8 cellular contexts compared by ENCODE assay signal in the genomic region with DNA sequence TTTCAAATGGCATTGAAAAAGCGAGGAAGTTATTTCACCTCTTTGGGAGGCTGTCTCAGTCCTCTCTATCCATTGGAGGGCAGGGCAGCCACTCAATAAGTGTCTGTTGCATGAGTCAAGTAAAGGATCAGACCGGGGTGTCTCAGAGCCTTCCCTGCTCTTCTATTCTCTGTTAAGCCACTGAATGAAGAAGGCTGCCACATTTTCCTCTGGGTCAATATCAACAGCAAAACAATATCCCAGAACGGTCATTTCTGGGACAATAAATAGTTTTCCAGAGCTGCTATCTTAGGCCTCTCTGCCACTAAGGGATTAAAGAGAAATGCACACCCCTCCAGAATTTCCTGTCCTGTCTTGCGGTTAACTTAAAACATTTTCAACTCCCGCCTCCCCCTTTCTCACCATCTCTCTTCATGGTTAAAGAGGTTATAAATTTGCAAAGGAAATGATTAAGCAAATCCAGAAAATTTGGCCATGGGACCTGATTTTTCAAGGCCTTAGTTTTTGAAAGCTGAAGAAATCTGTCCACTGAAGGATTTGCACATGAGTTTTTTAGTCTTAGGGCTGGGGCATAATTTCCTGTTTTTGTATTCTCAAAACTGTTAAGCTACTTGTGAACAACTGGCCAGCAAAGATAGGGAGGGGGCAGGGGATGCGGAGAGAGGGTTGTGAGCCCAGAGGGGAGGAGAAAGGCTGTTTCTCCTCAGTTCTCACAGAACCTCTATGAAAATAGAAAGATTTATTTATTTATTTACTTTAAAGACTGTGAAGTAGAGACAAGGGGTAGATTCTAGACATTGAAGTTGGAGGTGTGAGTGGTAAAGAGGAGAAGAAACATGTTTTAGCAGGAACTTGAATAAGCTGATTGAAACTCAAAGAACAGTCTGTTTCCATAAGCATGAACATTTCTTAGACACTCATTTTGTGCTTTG.
A peak's percentile ranks its signal among the peaks of the same experiment; 100 is the strongest.
DNase-seq lines count a peak whose midpoint lies in the region; ATAC-seq, FAIRE-seq and TF ChIP-seq lines count a peak whose summit lies in the region.

No MANE protein-coding gene starts in this region.

- no peak overlapping the region for H3K23ac ChIP-seq in mesenchymal stem cell (ENCODE audit: low read length in 2 of 2)

- CTCF ChIA-PET in CD4-positive, alpha-beta memory T cell (lab: Charles Lee; ENCODE audit: partially characterized antibody), result interaction anchor here (1.0 to 17.9 kb wide), 10 partner anchors 11 to 524 kb away, joined by 3 to 174 read pairs (median 4); no protein-coding TSS in a partner anchor

- H3K4me3 ChIP-seq in CD4-positive, alpha-beta memory T cell (ENCODE audit: low read length in 2 of 2), result no peak overlapping the region
- H3K4me3 ChIP-seq in bronchial epithelial cell (ENCODE audit: low read depth, low read length), result no peak overlapping the region
- H3K4me3 ChIP-seq in mesenchymal stem cell (ENCODE audit: insufficient read depth in 1 of 2, low read depth in 1 of 2, low read length in 2 of 2), result no peak overlapping the region

- H2BK15ac ChIP-seq in mesenchymal stem cell (ENCODE audit: low read depth, poor library complexity, severe bottlenecking), result no peak overlapping the region

- no peaks in the 10 kb centered on the region for H3K36me3 ChIP-seq in CD4-positive, alpha-beta memory T cell (ENCODE audit: insufficient read depth, low read length)
- H3K36me3 ChIP-seq in bronchial epithelial cell (ENCODE audit: control insufficient read depth, insufficient read depth, low read length), result no peaks in the 10 kb centered on the region
- no peaks in the 10 kb centered on the region for H3K36me3 ChIP-seq in mesenchymal stem cell (ENCODE audit: control insufficient read depth in 1 of 2, insufficient read depth in 2 of 2, low read depth in 1 of 2, low read length in 2 of 2)

- H3K4me1 Mint-ChIP-seq in CD4-positive, alpha-beta memory T cell, result peaks cover 24 to 40% (median 32%) of the 10 kb centered on the region in 4 donors

- no peaks in the 10 kb centered on the region for H3K79me1 ChIP-seq in mesenchymal stem cell (replicated peaks; ENCODE audit: low read length, poor library complexity, severe bottlenecking)

- no peak for FAIRE-seq in bronchial epithelial cell (lab: Jason Lieb, UNC)

- H3K4ac ChIP-seq in mesenchymal stem cell (ENCODE audit: low read depth in 1 of 2, low read length in 2 of 2), result peak overlapping the region in 1 of 2 experiments; percentile 84

- H3K18ac ChIP-seq in mesenchymal stem cell (ENCODE audit: low read depth in 1 of 2, low read length in 2 of 2), result peak overlapping the region; percentile 29 to 65

- intact Hi-C loops in CD4-positive, alpha-beta memory T cell (cut with micrococcal nuclease), result no loop called here

- H3K27me3 Mint-ChIP-seq in CD4-positive, alpha-beta memory T cell, result peaks cover 0 to 2% of the 10 kb centered on the region in 2 donors

- no peak overlapping the region for H3K14ac ChIP-seq in mesenchymal stem cell (ENCODE audit: low read length in 2 of 2)

- H2AFZ ChIP-seq in mesenchymal stem cell (ENCODE audit: low read depth, low read length), result no peak overlapping the region

- H3K4me1 ChIP-seq in CD4-positive, alpha-beta memory T cell (ENCODE audit: insufficient read depth, low read length), result peaks cover 30% of the 10 kb centered on the region
- no peaks in the 10 kb centered on the region for H3K4me1 ChIP-seq in mesenchymal stem cell (ENCODE audit: control insufficient read depth, insufficient read depth, low read depth, low read length)

- no peak overlapping the region for H4K8ac ChIP-seq in mesenchymal stem cell (ENCODE audit: low read length)

- no peaks in the 10 kb centered on the region for H3K9me3 ChIP-seq in CD4-positive, alpha-beta memory T cell (ENCODE audit: control insufficient read depth in 1 of 2, low read length in 2 of 2)
- H3K9me3 ChIP-seq in mesenchymal stem cell (ENCODE audit: control insufficient read depth, low read length), result no peaks in the 10 kb centered on the region

- ATAC-seq in GM21526 (IDR thresholded peaks at IDR 0.05; ENCODE audit: low FRiP score, unreplicated experiment), result peak; percentile 37

- H3K4me2 ChIP-seq in mesenchymal stem cell (ENCODE audit: low read length, poor library complexity, severe bottlenecking), result no peak overlapping the region

- peak overlapping the region; percentile 1 for H3K27ac ChIP-seq in CD4-positive, alpha-beta memory T cell (ENCODE audit: low read depth, low read length)
- H3K27ac ChIP-seq in mesenchymal stem cell (ENCODE audit: low read length, poor library complexity, severe bottlenecking), result peak overlapping the region; percentile 61

- WGBS in mesenchymal stem cell, result 8% methylated on average over 3 of the region's 6 CpGs

- peak overlapping the region in 1 of 2 experiments; percentile 61 for H2BK12ac ChIP-seq in mesenchymal stem cell (ENCODE audit: low read length in 2 of 2)

- no peak for TF ChIP-seq CTCF in bronchial epithelial cell (IDR thresholded peaks at IDR 0.05; ENCODE audit: insufficient read depth, low read length, severe bottlenecking)

- H2BK120ac ChIP-seq in mesenchymal stem cell (ENCODE audit: low read depth, low read length), result peak overlapping the region; percentile 65

- no peak overlapping the region for H2AK5ac ChIP-seq in mesenchymal stem cell (ENCODE audit: low read length, severe bottlenecking)

- H3K36me3 Mint-ChIP-seq in CD4-positive, alpha-beta memory T cell, result no peaks in the 10 kb centered on the region

- H4K91ac ChIP-seq in mesenchymal stem cell (ENCODE audit: low read length), result no peak overlapping the region

- H3K9me3 Mint-ChIP-seq in CD4-positive, alpha-beta memory T cell, result no peaks in the 10 kb centered on the region

- H3K9ac ChIP-seq in mesenchymal stem cell (ENCODE audit: low read length), result peak overlapping the region; percentile 84

- H3K27ac Mint-ChIP-seq in CD4-positive, alpha-beta memory T cell, result peak overlapping the region; percentile 54 to 87 (median 76)

- peak in 2 of 5 donors; percentile 19 to 43 for DNase-seq in CD4-positive, alpha-beta memory T cell
- DNase-seq in NOMO-1 (lab: John Stamatoyannopoulos, UW; ENCODE audit: unreplicated experiment in 2 of 2) (peak; percentile 69 to 79), bronchial epithelial cell (ENCODE audit: low read depth) (peak; percentile 82), mesenchymal stem cell (peak; percentile 92), superior temporal gyrus (ENCODE audit: extremely low spot score) (no peak), DMS114 treated with DMSO at 0.1 percent for 48 hours (lab: John Stamatoyannopoulos, UW; ENCODE audit: unreplicated experiment) (no peak), NCI-H69 (lab: John Stamatoyannopoulos, UW) (no peak)

- no peaks in the 10 kb centered on the region for H3K27me3 ChIP-seq in CD4-positive, alpha-beta memory T cell (ENCODE audit: insufficient read depth, low read length)
- H3K27me3 ChIP-seq in bronchial epithelial cell (ENCODE audit: control insufficient read depth, insufficient read depth, low read length) (no peaks in the 10 kb centered on the region), mesenchymal stem cell (ENCODE audit: control insufficient read depth in 1 of 2, insufficient read depth in 1 of 2, low read length in 2 of 2) (no peaks in the 10 kb centered on the region)

- no peak overlapping the region for H2BK5ac ChIP-seq in mesenchymal stem cell (ENCODE audit: low read depth, low read length, poor library complexity, severe bottlenecking)

- H3K4me3 Mint-ChIP-seq in CD4-positive, alpha-beta memory T cell, result peak overlapping the region; percentile 45 to 86 (median 76)

- POLR2A ChIA-PET in CD4-positive, alpha-beta memory T cell (lab: Charles Lee; ENCODE audit: partially characterized antibody), result interaction anchor here (0.7 to 3.5 kb wide), 21 partner anchors 9 to 1524 kb away, joined by 3 to 32 read pairs (median 4); no protein-coding TSS in a partner anchor

Comparison
In these comparisons a context has a peak if more than half of its experiments do, and no peak if none do; other contexts are left out.
1. DNase-seq: peak in NOMO-1 (2 of 2), bronchial epithelial cell (single experiment) and mesenchymal stem cell (single experiment); none in superior temporal gyrus (single experiment), DMS114 treated with DMSO at 0.1 percent for 48 hours (single experiment) and NCI-H69 (single experiment).